Comparison of ENCODE assay signal across 13 cellular contexts in the genomic region with DNA sequence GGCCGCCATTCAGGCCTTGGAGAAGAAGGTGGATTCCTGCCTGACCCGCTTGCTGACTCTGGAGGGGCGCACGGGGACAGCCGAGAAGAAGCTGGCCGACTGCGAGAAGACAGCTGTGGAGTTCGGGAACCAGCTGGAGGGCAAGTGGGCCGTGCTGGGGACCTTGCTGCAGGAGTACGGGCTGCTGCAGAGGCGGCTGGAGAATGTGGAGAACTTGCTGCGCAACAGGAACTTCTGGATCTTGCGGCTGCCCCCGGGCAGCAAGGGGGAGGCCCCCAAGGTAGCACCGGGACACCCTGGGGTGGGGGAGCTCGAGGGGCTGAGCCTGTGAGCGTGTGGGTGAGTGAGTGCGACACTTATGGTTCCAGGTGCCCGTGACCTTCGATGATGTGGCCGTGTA. TPM values are rescaled to one million over a fixed set of nuclear protein-coding genes. Genes with fewer than 3 reads are reported as not detected.
A peak's percentile ranks its signal among the peaks of the same experiment; 100 is the strongest.
DNase-seq lines count a peak whose midpoint lies in the region; ATAC-seq and TF ChIP-seq lines count a peak whose summit lies in the region.
"Had no signal": no experiment of that assay in that cellular context is flagged by ENCODE, and none has a peak within 500 bp of the region (broad histone marks: within the 10 kb centered on the region; RNA-seq: fewer than 3 reads in every experiment).

No MANE protein-coding gene starts in this region.

- H3K18ac ChIP-seq in mesendoderm (ENCODE audit: low read length), result no peak overlapping the region

- no peak overlapping the region for H2AK5ac ChIP-seq in mesendoderm (ENCODE audit: low read length)

- CTCF ChIA-PET in activated naive CD4-positive, alpha-beta T cell treated with anti-CD3 and anti-CD28 coated beads for 36 hours (lab: Charles Lee), result interaction anchor here (1.0 to 1.9 kb wide), 2 partner anchors 43 to 71 kb away, joined by 3 to 4 read pairs; a partner anchor contains a TSS

- DNase-seq in activated naive CD4-positive, alpha-beta T cell treated with anti-CD3 and anti-CD28 coated beads for 36 hours, result no peak
- DNase-seq in activated naive CD4-positive, alpha-beta T cell treated with Interleukin-2 at 50 U/mL for 16 hours, result no peak
- DNase-seq in islet precursor cell, result peak; percentile 49
- peak; percentile 5 for DNase-seq in osteoblast (ENCODE audit: insufficient read length, low spot score, missing footprints)
- DNase-seq in stimulated activated naive B cell treated with anti-CD40 and anti-IgM and Interleukin-4, amounts not matched to agents 10 μg/mL and 1 μg/mL and 100 μg/mL, for 72 hours, result no peak
- no peak for DNase-seq in central memory CD4-positive, alpha-beta T cell
- DNase-seq in mesendoderm, result no peak
- DNase-seq: C1 segment of cervical spinal cord; Calu3; CD4-positive, alpha-beta T cell; DMS 273 treated with DMSO at 0.1 percent for 48 hours had no signal

- H2AFZ ChIP-seq in osteoblast (ENCODE audit: low read length), result no peak overlapping the region

- H3K79me1 ChIP-seq in mesendoderm (ENCODE audit: low read length), result no peaks in the 10 kb centered on the region

- H3K36me3 ChIP-seq in osteoblast (ENCODE audit: insufficient read depth, low read length), result peaks cover 46% of the 10 kb centered on the region
- peaks cover 2% of the 10 kb centered on the region for H3K36me3 ChIP-seq in mesendoderm (ENCODE audit: control insufficient read depth, insufficient read depth, low read length)

- no peak overlapping the region for H2BK5ac ChIP-seq in mesendoderm (ENCODE audit: low read length)

- H3K56ac ChIP-seq in mesendoderm (ENCODE audit: low read length), result no peak overlapping the region

- no CpG with 5 or more reads among the region's 21 CpGs for WGBS in mesendoderm (ENCODE audit: extremely low coverage, insufficient coverage, low lambda C conversion rate)

- H3K4me1 Mint-ChIP-seq in activated naive CD4-positive, alpha-beta T cell treated with anti-CD3 and anti-CD28 coated beads for 36 hours (ENCODE audit: low read depth), result peaks cover 30% of the 10 kb centered on the region
- H3K4me1 Mint-ChIP-seq in stimulated activated naive B cell treated with anti-CD40 and anti-IgM and Interleukin-4, amounts not matched to agents 10 μg/mL and 1 μg/mL and 100 μg/mL, for 72 hours, result peaks cover 20% of the 10 kb centered on the region in 2 donors

- H3K27me3 ChIP-seq in osteoblast (ENCODE audit: insufficient read depth, low read length) (no peaks in the 10 kb centered on the region), mesendoderm (ENCODE audit: insufficient read depth, low read length, poor library complexity) (no peaks in the 10 kb centered on the region)

- H4K8ac ChIP-seq in mesendoderm (ENCODE audit: low read depth, low read length), result no peak overlapping the region

- H3K9me3 ChIP-seq in osteoblast (ENCODE audit: low read depth, low read length), result no peaks in the 10 kb centered on the region
- H3K9me3 ChIP-seq: HAP-1 had no signal

- no peak for TF ChIP-seq CTCF in osteoblast (IDR thresholded peaks at IDR 0.05; ENCODE audit: extremely low read depth, low read depth, low read length)

- H3K4me3 ChIP-seq in osteoblast (ENCODE audit: insufficient read depth, low read length), result no peak overlapping the region
- H3K4me3 ChIP-seq in mesendoderm (ENCODE audit: low read length), result no peak overlapping the region
- H3K4me3 ChIP-seq: HAP-1 had no signal

- no peak overlapping the region for H3K23ac ChIP-seq in mesendoderm (ENCODE audit: low read length)

- no peak overlapping the region for H2BK15ac ChIP-seq in mesendoderm (replicated peaks; ENCODE audit: low read depth)

- H3K79me2 ChIP-seq in osteoblast (ENCODE audit: insufficient read depth, low read length), result peaks cover 50% of the 10 kb centered on the region
- H3K79me2 ChIP-seq in mesendoderm (ENCODE audit: control insufficient read depth, insufficient read depth, low read length), result no peaks in the 10 kb centered on the region

- H4K20me1 ChIP-seq in osteoblast (ENCODE audit: insufficient read depth, low read length), result peaks cover 4% of the 10 kb centered on the region

- no peak overlapping the region for H3K4me2 ChIP-seq in osteoblast (ENCODE audit: insufficient read depth, low read length)
- H3K4me2 ChIP-seq in mesendoderm (ENCODE audit: low read length), result no peak overlapping the region

- no peak overlapping the region for H3K4me3 Mint-ChIP-seq in activated naive CD4-positive, alpha-beta T cell treated with anti-CD3 and anti-CD28 coated beads for 36 hours
- H3K4me3 Mint-ChIP-seq in stimulated activated naive B cell treated with anti-CD40 and anti-IgM and Interleukin-4, amounts not matched to agents 10 μg/mL and 1 μg/mL and 100 μg/mL, for 72 hours, result no peak overlapping the region
- H3K4me3 Mint-ChIP-seq: B cell; CD4-positive, alpha-beta T cell had no signal

- peak overlapping the region; percentile 27 for H3K27ac Mint-ChIP-seq in activated naive CD4-positive, alpha-beta T cell treated with anti-CD3 and anti-CD28 coated beads for 36 hours
- H3K27ac Mint-ChIP-seq in stimulated activated naive B cell treated with anti-CD40 and anti-IgM and Interleukin-4, amounts not matched to agents 10 μg/mL and 1 μg/mL and 100 μg/mL, for 72 hours, result peak overlapping the region; percentile 37
- H3K27ac Mint-ChIP-seq: B cell had no signal

- H3K9me3 Mint-ChIP-seq in activated naive CD4-positive, alpha-beta T cell treated with anti-CD3 and anti-CD28 coated beads for 36 hours, result no peaks in the 10 kb centered on the region
- H3K9me3 Mint-ChIP-seq in stimulated activated naive B cell treated with anti-CD40 and anti-IgM and Interleukin-4, amounts not matched to agents 10 μg/mL and 1 μg/mL and 100 μg/mL, for 72 hours, result peaks cover 0 to 1% of the 10 kb centered on the region in 2 donors
- H3K9me3 Mint-ChIP-seq: CD4-positive, alpha-beta T cell had no signal

- no peak overlapping the region for H4K5ac ChIP-seq in mesendoderm (ENCODE audit: low read length)

- peaks cover 1% of the 10 kb centered on the region for H3K4me1 ChIP-seq in osteoblast (ENCODE audit: insufficient read depth, low read length)
- H3K4me1 ChIP-seq in mesendoderm (ENCODE audit: control insufficient read depth, low read depth, low read length), result no peaks in the 10 kb centered on the region

- no peak for ATAC-seq in stimulated activated naive B cell treated with anti-CD40 and anti-IgM and Interleukin-4, amounts not matched to agents 10 μg/mL and 1 μg/mL and 100 μg/mL, for 72 hours (replicated peaks)

- peaks cover 26% of the 10 kb centered on the region for H3K36me3 Mint-ChIP-seq in activated naive CD4-positive, alpha-beta T cell treated with anti-CD3 and anti-CD28 coated beads for 36 hours (ENCODE audit: low read depth)
- H3K36me3 Mint-ChIP-seq in stimulated activated naive B cell treated with anti-CD40 and anti-IgM and Interleukin-4, amounts not matched to agents 10 μg/mL and 1 μg/mL and 100 μg/mL, for 72 hours, result peaks cover 46 to 60% of the 10 kb centered on the region in 2 donors

- H3K27ac ChIP-seq in osteoblast (ENCODE audit: low read depth, low read length) (no peak overlapping the region), mesendoderm (ENCODE audit: low read depth, low read length) (no peak overlapping the region)

- no peaks in the 10 kb centered on the region for H3K27me3 Mint-ChIP-seq in activated naive CD4-positive, alpha-beta T cell treated with anti-CD3 and anti-CD28 coated beads for 36 hours (ENCODE audit: low read depth)
- H3K27me3 Mint-ChIP-seq in stimulated activated naive B cell treated with anti-CD40 and anti-IgM and Interleukin-4, amounts not matched to agents 10 μg/mL and 1 μg/mL and 100 μg/mL, for 72 hours, result no peaks in the 10 kb centered on the region
- H3K27me3 Mint-ChIP-seq: B cell; CD4-positive, alpha-beta T cell had no signal

- intact Hi-C loops in activated naive CD4-positive, alpha-beta T cell treated with anti-CD3 and anti-CD28 coated beads for 36 hours (cut with micrococcal nuclease), result no loop called here

- H3K4ac ChIP-seq in mesendoderm (ENCODE audit: low read depth, low read length), result no peak overlapping the region

- H3K9ac ChIP-seq in mesendoderm (ENCODE audit: low read length), result no peak overlapping the region

- no peak overlapping the region for H2BK120ac ChIP-seq in mesendoderm (ENCODE audit: low read depth, low read length)

RNA-seq across cellular contexts. Expression of a gene that starts 4.5 kb away (rescaled TPM):
- total RNA-seq in activated naive CD4-positive, alpha-beta T cell treated with anti-CD3 and anti-CD28 coated beads for 36 hours, result 1 to 10 TPM; 6.8 to 7.1 TPM
- total RNA-seq in osteoblast, result 13.3 and 13.4 TPM in 2 replicates
- 2.9 TPM for polyA plus RNA-seq in mesendoderm (2013, experiment 1 of 2)
- polyA plus RNA-seq in mesendoderm (2013, experiment 2 of 2), result 2.6 TPM

RNA-seq across cellular contexts. Expression of a gene that starts 27.0 kb away (rescaled TPM):
- total RNA-seq in activated naive CD4-positive, alpha-beta T cell treated with anti-CD3 and anti-CD28 coated beads for 36 hours, result 10 to 100 TPM in 1 of 2 experiments, 1 to 10 TPM in 1; 9.0 to 10.4 TPM
- total RNA-seq in osteoblast, result 8.5 and 9.0 TPM in 2 replicates
- 7.1 TPM for polyA plus RNA-seq in mesendoderm (2013, experiment 1 of 2)
- polyA plus RNA-seq in mesendoderm (2013, experiment 2 of 2), result 7.4 TPM

Comparison
In these comparisons a context has a peak if more than half of its experiments do, and no peak if none do; other contexts are left out.
1. DNase-seq: peak in islet precursor cell (single experiment) and osteoblast (single experiment); none in activated naive CD4-positive, alpha-beta T cell treated with anti-CD3 and anti-CD28 coated beads for 36 hours (single experiment), activated naive CD4-positive, alpha-beta T cell treated with Interleukin-2 at 50 U/mL for 16 hours (single experiment), stimulated activated naive B cell treated with anti-CD40 and anti-IgM and Interleukin-4, amounts not matched to agents 10 μg/mL and 1 μg/mL and 100 μg/mL, for 72 hours (single experiment), central memory CD4-positive, alpha-beta T cell (single experiment) and mesendoderm (single experiment).